Comparison of ENCODE assay signal across 1 cellular context in genomic region chr3:1766384-1766783, GRCh38.
TF ChIP-seq lines count a peak whose summit lies in the region.

No MANE protein-coding gene starts in this region.

TF ChIP-seq in WTC11, 78 proteins besides CTCF, POLR2A, EP300 and RAD21 (continued from another document):
- TF ChIP-seq ZNF281 (CRISPR knock-in tag; IDR thresholded peaks at IDR 0.05) (no peak), IRF1 (CRISPR knock-in tag; IDR thresholded peaks at IDR 0.05) (no peak), FOXJ3 (CRISPR knock-in tag; IDR thresholded peaks at IDR 0.05; ENCODE audit: borderline replicate concordance) (no peak), ESRRA (CRISPR knock-in tag; IDR thresholded peaks at IDR 0.05; ENCODE audit: borderline replicate concordance) (no peak), KAT7 (CRISPR knock-in tag; IDR thresholded peaks at IDR 0.05; ENCODE audit: borderline replicate concordance) (no peak), CREB1 (CRISPR knock-in tag; IDR thresholded peaks at IDR 0.05) (no peak), HMGA2 (CRISPR knock-in tag; IDR thresholded peaks at IDR 0.05) (no peak)
